In the genomic region with DNA sequence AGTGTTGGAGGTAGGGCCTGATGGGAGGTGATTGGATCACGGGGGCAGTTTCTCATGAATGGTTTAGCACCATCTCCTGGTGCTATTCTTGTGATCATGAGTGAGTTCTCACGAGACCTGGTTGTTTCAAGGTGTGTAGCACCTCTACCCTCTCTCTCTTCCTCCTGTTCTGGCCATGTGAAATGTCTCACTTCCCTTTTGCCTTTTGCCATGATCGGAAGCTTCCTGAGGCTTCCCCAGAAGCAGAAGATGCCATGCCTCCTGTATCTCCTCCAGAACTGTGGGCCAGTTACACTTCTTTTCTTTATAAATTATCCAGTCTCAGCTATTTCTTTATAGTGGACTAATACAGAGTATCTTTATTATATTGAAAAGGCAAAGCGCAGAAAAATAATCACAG, we compare ENCODE assay signal across 18 cellular contexts.
DNase-seq lines count a peak whose midpoint lies in the region; ATAC-seq, FAIRE-seq and TF ChIP-seq lines count a peak whose summit lies in the region.
"Had no signal": no experiment of that assay in that cellular context is flagged by ENCODE, and none has a peak within 500 bp of the region (broad histone marks: within the 10 kb centered on the region; RNA-seq: fewer than 3 reads in every experiment).

No MANE protein-coding gene starts in this region.

- H3K27me3 ChIP-seq in K562 (ENCODE audit: control insufficient read depth in 2 of 2, insufficient read depth in 2 of 2, low read length in 2 of 2) (peaks cover 0 to 31% of the 10 kb centered on the region in 2 experiments; a peak in 2 of 5 replicates), adrenal gland (no peaks in the 10 kb centered on the region), H9 (ENCODE audit: insufficient read depth, low read length) (no peaks in the 10 kb centered on the region)

- H3K9ac ChIP-seq in K562 (ENCODE audit: insufficient read depth in 1 of 2, low read depth in 2 of 2, low read length in 2 of 2) (no peak overlapping the region), H9 (ENCODE audit: extremely low read depth, insufficient read length, low read length) (no peak overlapping the region)

- DNase-seq in GM12891 (ENCODE audit: insufficient read length, low spot score) (no peak), OCI-LY7 (ENCODE audit: low spot score) (peak; percentile 2), K562 (ENCODE audit: extremely low read depth in 1 of 4, low spot score in 3 of 4) (no peak), nephron progenitor cell (no peak), adrenal gland (no peak), H9 (no peak)
- DNase-seq: C1 segment of cervical spinal cord; Calu3; CD4-positive, alpha-beta memory T cell; COR-L47; DMS53; DMS79 treated with DMSO at 0.1 percent for 48 hours; GF-D8; GOT3 had no signal

- H3K27ac Mint-ChIP-seq in nephron progenitor cell, result peak overlapping the region; percentile 82
- H3K27ac Mint-ChIP-seq in H9, result peak overlapping the region in 1 of 3 experiments; percentile 62; a peak in 1 of 7 replicates

- no peak overlapping the region for H3T11ph ChIP-seq in H9 (ENCODE audit: low read length)

- CTCF ChIA-PET in OCI-LY7 (lab: Charles Lee; ENCODE audit: unreplicated experiment), result no interaction called here
- CTCF ChIA-PET in K562 (lab: Yijun Ruan, JAX; ENCODE audit: low intra/inter-chr PET ratio), result no interaction called here

- no peak overlapping the region for H3K56ac ChIP-seq in H9 (ENCODE audit: insufficient read length, low read depth, low read length)

- H3K4me1 Mint-ChIP-seq in nephron progenitor cell, result no peaks in the 10 kb centered on the region
- H3K4me1 Mint-ChIP-seq in H9, result no peaks in the 10 kb centered on the region
- H3K4me1 Mint-ChIP-seq: CD4-positive, alpha-beta memory T cell had no signal

- no peak overlapping the region for H2BK5ac ChIP-seq in H9 (ENCODE audit: insufficient read length, low read length)

- BruUV-seq in OCI-LY7 (replicated peaks; lab: Mats Ljungman, UMichigan), result no TSS peak
- BruUV-seq in K562 (replicated peaks; lab: Mats Ljungman, UMichigan), result no TSS peak

- no peak overlapping the region for H3K14ac ChIP-seq in H9 (ENCODE audit: insufficient read depth, low read length)

- no peak overlapping the region for H4K5ac ChIP-seq in H9 (ENCODE audit: insufficient read length, low read depth, low read length)

- no peak overlapping the region for H3K4ac ChIP-seq in H9 (ENCODE audit: low read depth, low read length)

- in situ Hi-C loops in K562 (cut with MboI), result no loop called here

- H2BK20ac ChIP-seq in H9 (ENCODE audit: low read depth, low read length, poor library complexity, severe bottlenecking), result no peak overlapping the region

- ATAC-seq in K562 (no peak), HG03342 (IDR thresholded peaks at IDR 0.05; ENCODE audit: unreplicated experiment) (no peak)
- ATAC-seq: HCT116 had no signal

- no peak for TF ChIP-seq EP300 in K562 (IDR thresholded peaks at IDR 0.05; ENCODE audit: low read length)

- no peak overlapping the region for H2BK15ac ChIP-seq in H9 (ENCODE audit: low read depth, low read length)

- no peaks in the 10 kb centered on the region for H3K9me3 ChIP-seq in OCI-LY7 (ENCODE audit: low read length)
- H3K9me3 ChIP-seq in K562 (replicated peaks; ENCODE audit: control insufficient read depth, insufficient read depth, low read depth, low read length), result no peaks in the 10 kb centered on the region
- H3K9me3 ChIP-seq in adrenal gland (replicated peaks in 1 of 3), result no peaks in the 10 kb centered on the region
- H3K9me3 ChIP-seq in H9 (ENCODE audit: control insufficient read depth, low read depth, low read length), result no peaks in the 10 kb centered on the region

- H3K18ac ChIP-seq in H9 (ENCODE audit: insufficient read length, low read depth, low read length), result no peak overlapping the region

- WGBS in K562 (ENCODE audit: insufficient coverage, low coverage, missing lambda C conversion rate), result 23% methylated on average over 4 of the region's 4 CpGs
- 61 to 85% (median 69%) methylated on average over 4 of the region's 4 CpGs for WGBS in adrenal gland, 4 donors
- WGBS in H9 (ENCODE audit: extremely low coverage, insufficient read length, low lambda C conversion rate), result no CpG with 5 or more reads among the region's 4 CpGs

- no peaks in the 10 kb centered on the region for H3K23me2 ChIP-seq in H9 (ENCODE audit: insufficient read length, low read depth, low read length, poor library complexity, severe bottlenecking)

- no peak overlapping the region for H2BK120ac ChIP-seq in H9 (ENCODE audit: low read depth, low read length, poor library complexity, severe bottlenecking)

- H2AFZ ChIP-seq in OCI-LY7 (ENCODE audit: low read length) (no peak overlapping the region), K562 (ENCODE audit: low read depth, low read length) (no peak overlapping the region), H9 (ENCODE audit: low read length) (no peak overlapping the region)

- H4K8ac ChIP-seq in H9 (replicated peaks; ENCODE audit: insufficient read length, low read depth, low read length), result no peak overlapping the region

- POLR2A ChIA-PET in OCI-LY7 (lab: Charles Lee), result no interaction called here
- POLR2A ChIA-PET in K562 (lab: Yijun Ruan, JAX), result no interaction called here

- no peak for TF ChIP-seq RAD21 in K562 (CRISPR knock-in tag; conservative IDR thresholded peaks at IDR 0.05 in 1 of 2, IDR thresholded peaks at IDR 0.05 in 1 of 2)

- H3K36me3 Mint-ChIP-seq in nephron progenitor cell (ENCODE audit: low read depth) (peaks cover 88% of the 10 kb centered on the region), H9 (ENCODE audit: insufficient read depth in 1 of 3, low read depth in 3 of 3) (peaks cover 21 to 41% (median 37%) of the 10 kb centered on the region in 3 experiments)
- H3K36me3 Mint-ChIP-seq: CD4-positive, alpha-beta memory T cell had no signal

- H3K4me2 ChIP-seq in OCI-LY7 (ENCODE audit: low read length), result no peak overlapping the region
- no peak overlapping the region for H3K4me2 ChIP-seq in K562 (ENCODE audit: insufficient read depth, low read length)
- no peak overlapping the region for H3K4me2 ChIP-seq in H9 (ENCODE audit: insufficient read depth, insufficient read length, low read length)

- H3K4me3 Mint-ChIP-seq in nephron progenitor cell, result no peak overlapping the region
- H3K4me3 Mint-ChIP-seq in H9, result no peak overlapping the region
- H3K4me3 Mint-ChIP-seq: CD4-positive, alpha-beta memory T cell had no signal

- TF ChIP-seq POLR2A in GM12891 (IDR thresholded peaks at IDR 0.05; ENCODE audit: low read depth, low read length) (no peak), K562 (conservative IDR thresholded peaks at IDR 0.05) (no peak), adrenal gland (IDR thresholded peaks at IDR 0.05) (no peak)

- TF ChIP-seq CTCF in OCI-LY7 (conservative IDR thresholded peaks at IDR 0.05; ENCODE audit: low read length) (no peak), K562 (IDR thresholded peaks at IDR 0.05 in 2 of 3, conservative IDR thresholded peaks at IDR 0.05 in 1 of 3; ENCODE audit: insufficient read depth in 2 of 3, low read depth in 1 of 3, low read length in 3 of 3) (no peak), nephron progenitor cell (IDR thresholded peaks at IDR 0.05) (no peak), adrenal gland (IDR thresholded peaks at IDR 0.05) (no peak), H9 (conservative IDR thresholded peaks at IDR 0.05) (no peak)

- H2AK5ac ChIP-seq in H9 (ENCODE audit: insufficient read length, low read length), result no peak overlapping the region

- no peak overlapping the region for H3K4me3 ChIP-seq in OCI-LY7 (ENCODE audit: low read depth, low read length, poor library complexity, severe bottlenecking)
- no peak overlapping the region for H3K4me3 ChIP-seq in K562
- H3K4me3 ChIP-seq in adrenal gland, result no peak overlapping the region

- H3K27ac ChIP-seq in OCI-LY7 (ENCODE audit: low read depth, low read length, poor library complexity, severe bottlenecking) (no peak overlapping the region), K562 (ENCODE audit: extremely low read depth, low read depth, low read length) (no peak overlapping the region), adrenal gland (no peak overlapping the region), H9 (ENCODE audit: insufficient read length, low read depth, low read length) (no peak overlapping the region)

- H3K4me1 ChIP-seq in OCI-LY7 (ENCODE audit: insufficient read depth, low read length, poor library complexity, severe bottlenecking), result no peaks in the 10 kb centered on the region
- no peaks in the 10 kb centered on the region for H3K4me1 ChIP-seq in K562 (replicated peaks in 1 of 2; ENCODE audit: control insufficient read depth in 2 of 2, insufficient read depth in 2 of 2, low read length in 2 of 2)
- H3K4me1 ChIP-seq in adrenal gland (replicated peaks in 1 of 2), result no peaks in the 10 kb centered on the region
- H3K4me1 ChIP-seq in H9 (ENCODE audit: insufficient read depth, low read length), result no peaks in the 10 kb centered on the region

- H3K79me2 ChIP-seq in OCI-LY7 (ENCODE audit: insufficient read depth, low read depth, low read length) (no peaks in the 10 kb centered on the region), K562 (ENCODE audit: control insufficient read depth, insufficient read depth, low read length) (no peaks in the 10 kb centered on the region), H9 (ENCODE audit: insufficient read depth, low read length) (no peaks in the 10 kb centered on the region)

- H4K91ac ChIP-seq in H9 (ENCODE audit: insufficient read length, low read depth, low read length), result no peak overlapping the region

- H2BK12ac ChIP-seq in H9 (ENCODE audit: insufficient read length, low read depth, low read length), result no peak overlapping the region

- H3K9me2 ChIP-seq in OCI-LY7 (ENCODE audit: insufficient read depth, low read length), result no peaks in the 10 kb centered on the region

- H3K9me1 ChIP-seq in K562 (ENCODE audit: control insufficient read depth, insufficient read depth, low read length), result no peaks in the 10 kb centered on the region

- intact Hi-C loops in OCI-LY7 (cut with micrococcal nuclease; ENCODE audit: unreplicated experiment) (no loop called here), K562 (cut with micrococcal nuclease) (no loop called here), adrenal gland (cut with DNase I) (no loop called here)

- no peaks in the 10 kb centered on the region for H3K79me1 ChIP-seq in H9 (ENCODE audit: insufficient read depth, low read depth, low read length, poor library complexity, severe bottlenecking)

- no peaks in the 10 kb centered on the region for H4K20me1 ChIP-seq in OCI-LY7 (ENCODE audit: insufficient read depth, low read length)
- H4K20me1 ChIP-seq in K562 (replicated peaks; ENCODE audit: control insufficient read depth, insufficient read depth, low read length), result peaks cover 4% of the 10 kb centered on the region; the same call in 1 of the 2 replicates
- H4K20me1 ChIP-seq in H9 (ENCODE audit: control insufficient read depth, insufficient read depth, insufficient read length), result no peaks in the 10 kb centered on the region

- no peak for FAIRE-seq in GM12891 (lab: Jason Lieb, UNC)
- FAIRE-seq in K562 (lab: Jason Lieb, UNC), result no peak
- FAIRE-seq: GM12892, H54 had no signal

- H3K9me3 Mint-ChIP-seq in nephron progenitor cell (peaks cover 8% of the 10 kb centered on the region), H9 (no peaks in the 10 kb centered on the region)

- H3K23ac ChIP-seq in H9 (ENCODE audit: insufficient read length, low read depth, low read length), result no peak overlapping the region

- no peaks in the 10 kb centered on the region for H3K36me3 ChIP-seq in OCI-LY7 (ENCODE audit: insufficient read depth, low read length)
- no peaks in the 10 kb centered on the region for H3K36me3 ChIP-seq in K562 (ENCODE audit: control insufficient read depth, insufficient read depth, low read length)
- H3K36me3 ChIP-seq in adrenal gland (replicated peaks in 1 of 2), result no peaks in the 10 kb centered on the region

- no peaks in the 10 kb centered on the region for H3K27me3 Mint-ChIP-seq in nephron progenitor cell (ENCODE audit: low read depth, poor library complexity)
- H3K27me3 Mint-ChIP-seq in H9 (ENCODE audit: low read depth), result no peaks in the 10 kb centered on the region
